Comparison of ENCODE assay signal across 9 cellular contexts in the genomic region with DNA sequence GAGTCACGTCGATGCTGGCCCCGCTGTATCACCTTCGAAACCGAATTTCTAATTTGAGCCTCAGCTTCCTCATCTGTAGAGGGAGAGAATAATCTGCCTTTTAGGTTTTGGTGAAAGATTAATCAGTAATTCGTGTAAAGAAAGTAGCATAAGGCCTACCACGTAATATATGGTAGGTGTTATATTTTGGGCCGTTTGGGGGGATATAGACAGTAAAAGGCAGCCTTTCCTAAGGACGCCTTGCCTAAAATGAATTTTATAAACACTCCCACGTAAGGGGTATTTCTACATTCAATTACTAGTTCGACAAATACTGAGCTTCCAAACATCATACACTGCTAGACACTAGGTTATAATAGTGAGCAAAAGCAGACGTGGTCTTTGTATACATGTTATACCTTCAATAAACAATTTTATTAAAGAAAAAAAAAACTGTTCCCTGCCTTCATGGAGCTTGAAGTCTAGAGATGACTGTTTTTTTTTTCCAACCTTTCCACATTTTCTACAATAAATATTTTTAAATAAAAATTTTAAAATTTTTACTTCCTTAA. TPM values are rescaled to one million over a fixed set of nuclear protein-coding genes. Genes with fewer than 3 reads are reported as not detected.
DNase-seq lines count a peak whose midpoint lies in the region; ATAC-seq and TF ChIP-seq lines count a peak whose summit lies in the region.
"Had no signal": no experiment of that assay in that cellular context is flagged by ENCODE, and none has a peak within 500 bp of the region (broad histone marks: within the 10 kb centered on the region; RNA-seq: fewer than 3 reads in every experiment).

No MANE protein-coding gene starts in this region.

- no peak for ATAC-seq in GM21723 (IDR thresholded peaks at IDR 0.05; ENCODE audit: unreplicated experiment)

- peaks cover 37% of the 10 kb centered on the region for H3K79me2 ChIP-seq in OCI-LY7 (ENCODE audit: insufficient read depth, low read depth, low read length)
- peaks cover 5% of the 10 kb centered on the region for H3K79me2 ChIP-seq in trophoblast cell (ENCODE audit: control insufficient read depth, insufficient read depth, low read length, poor library complexity)

- DNase-seq in GM06990 (ENCODE audit: extremely low read depth, insufficient read length) (no peak), OCI-LY7 (ENCODE audit: low spot score) (no peak), epithelial cell of proximal tubule (ENCODE audit: low read depth) (no peak), trophoblast cell (no peak), amniotic stem cell (lab: John Stamatoyannopoulos, UW) (no peak), anterior cingulate cortex (lab: John Stamatoyannopoulos, UW) (no peak)
- DNase-seq in activated CD8-positive, alpha-beta memory T cell treated with anti-CD3 and anti-CD28 coated beads, Interleukin-2, amount 50 U/mL, for 4 hours: no peak

- peak overlapping the region; percentile 92 for H2BK120ac ChIP-seq in trophoblast cell (ENCODE audit: insufficient read depth, low read length, poor library complexity)

- TF ChIP-seq CTCF in GM06990 (IDR thresholded peaks at IDR 0.05; ENCODE audit: insufficient read depth, low read length, poor library complexity, severe bottlenecking) (no peak), OCI-LY7 (conservative IDR thresholded peaks at IDR 0.05; ENCODE audit: low read length) (no peak), epithelial cell of proximal tubule (conservative IDR thresholded peaks at IDR 0.05; ENCODE audit: low read depth, low read length) (no peak)

- H2BK12ac ChIP-seq in trophoblast cell (ENCODE audit: low read length): no peak overlapping the region

- H2AFZ ChIP-seq in OCI-LY7 (ENCODE audit: low read length) (peak overlapping the region; percentile 92; the same call in 1 of the 2 replicates), trophoblast cell (ENCODE audit: insufficient read depth, low read length, poor library complexity) (peak overlapping the region; percentile 99)

- peak overlapping the region; percentile 92 for H2AK5ac ChIP-seq in trophoblast cell (ENCODE audit: low read length)

- no CpG with 5 or more reads among the region's 12 CpGs for WGBS in trophoblast cell (ENCODE audit: extremely low coverage, insufficient coverage, insufficient read length)

- H3K36me3 ChIP-seq in GM06990 (ENCODE audit: control insufficient read depth, insufficient read depth, low read length) (peaks cover 10% of the 10 kb centered on the region), OCI-LY7 (ENCODE audit: insufficient read depth, low read length) (peaks cover 37% of the 10 kb centered on the region), trophoblast cell (ENCODE audit: control insufficient read depth in 1 of 2, insufficient read depth in 2 of 2, low read length in 2 of 2) (peaks cover 6 to 12% of the 10 kb centered on the region in 2 experiments)

- no peaks in the 10 kb centered on the region for H4K20me1 ChIP-seq in OCI-LY7 (ENCODE audit: insufficient read depth, low read length)

- peak overlapping the region; percentile 94 for H3K14ac ChIP-seq in trophoblast cell (ENCODE audit: low read length)

- peak overlapping the region; percentile 95 for H3K18ac ChIP-seq in trophoblast cell (ENCODE audit: low read length)

- TSS peak; percentile 75 for BruUV-seq in OCI-LY7 (replicated peaks; lab: Mats Ljungman, UMichigan)

- peak overlapping the region; percentile 96 for H3K9ac ChIP-seq in trophoblast cell (ENCODE audit: low read length)

- peaks cover 5% of the 10 kb centered on the region for H3K79me1 ChIP-seq in trophoblast cell (ENCODE audit: low read length)

- H3K4me3 ChIP-seq in GM06990 (replicated peaks; ENCODE audit: low read depth, low read length) (peak overlapping the region; percentile 100), OCI-LY7 (ENCODE audit: low read depth, low read length, poor library complexity, severe bottlenecking) (peak overlapping the region; percentile 95), epithelial cell of proximal tubule (ENCODE audit: low read depth, low read length) (peak overlapping the region; percentile 95), trophoblast cell (ENCODE audit: low read depth, low read length) (peak overlapping the region; percentile 96)

- CTCF ChIA-PET in OCI-LY7 (lab: Charles Lee; ENCODE audit: unreplicated experiment): no interaction called here

- H3K27me3 ChIP-seq in GM06990 (replicated peaks; ENCODE audit: control insufficient read depth, insufficient read depth, low read length) (no peaks in the 10 kb centered on the region), trophoblast cell (ENCODE audit: insufficient read depth, low read length) (no peaks in the 10 kb centered on the region)

- no peaks in the 10 kb centered on the region for H3K9me3 ChIP-seq in OCI-LY7 (ENCODE audit: low read length)
- no peaks in the 10 kb centered on the region for H3K9me3 ChIP-seq in trophoblast cell (ENCODE audit: insufficient read depth, low read depth, low read length)

- peak overlapping the region; percentile 99 for H4K8ac ChIP-seq in trophoblast cell (ENCODE audit: low read depth, low read length)

- peaks cover 11% of the 10 kb centered on the region for H3K4me1 ChIP-seq in OCI-LY7 (ENCODE audit: insufficient read depth, low read length, poor library complexity, severe bottlenecking)
- H3K4me1 ChIP-seq in trophoblast cell (ENCODE audit: control insufficient read depth in 1 of 2, insufficient read depth in 2 of 2, low read length in 2 of 2): no peaks in the 10 kb centered on the region

- H2BK5ac ChIP-seq in trophoblast cell (ENCODE audit: low read depth, low read length, poor library complexity): peak overlapping the region; percentile 95

- no peaks in the 10 kb centered on the region for H3K9me2 ChIP-seq in OCI-LY7 (ENCODE audit: insufficient read depth, low read length)

- peak overlapping the region; percentile 96 for H4K12ac ChIP-seq in trophoblast cell (ENCODE audit: low read depth, low read length)

- H3K4me2 ChIP-seq in OCI-LY7 (ENCODE audit: low read length): peak overlapping the region; percentile 67
- H3K4me2 ChIP-seq in trophoblast cell (ENCODE audit: low read length): peak overlapping the region; percentile 72

- POLR2A ChIA-PET in OCI-LY7 (lab: Charles Lee): interaction anchor here (0.7 to 3.2 kb wide), 10 partner anchors 11 to 1796 kb away, joined by 3 to 17 read pairs (median 3); partner anchors contain the start of genes ARPC4, CIDEC and CRELD1

- peak overlapping the region; percentile 95 for H3K4ac ChIP-seq in trophoblast cell (ENCODE audit: low read depth, low read length)

- H3K27ac ChIP-seq in OCI-LY7 (ENCODE audit: low read depth, low read length, poor library complexity, severe bottlenecking): peak overlapping the region; percentile 60
- H3K27ac ChIP-seq in trophoblast cell (ENCODE audit: low read depth, low read length): no peak overlapping the region

- intact Hi-C loops in OCI-LY7 (cut with micrococcal nuclease; ENCODE audit: unreplicated experiment): loop anchor here (2.0 kb wide), 1 partner anchor 40 kb away; no protein-coding TSS in a partner anchor

- no peak overlapping the region for H3K23ac ChIP-seq in trophoblast cell (ENCODE audit: low read length)

- H4K91ac ChIP-seq in trophoblast cell (ENCODE audit: low read depth, low read length): peak overlapping the region; percentile 95

RNA-seq across cellular contexts. Expression of gene JAGN1, which starts 0.7 kb away (rescaled TPM):
- total RNA-seq in OCI-LY7 (2014; rRNA removed; shearing (Covaris generic)): 20.4 and 21.0 TPM in 2 replicates
- 29.5 and 32.1 TPM in 2 replicates for total RNA-seq in OCI-LY7 (2022)
- total RNA-seq in epithelial cell of proximal tubule: 27.8 and 39.1 TPM in 2 replicates
- polyA plus RNA-seq in trophoblast cell (2013): 19.5 and 20.3 TPM in 2 replicates

RNA-seq across cellular contexts. Expression of gene CIDEC, which starts 11.1 kb away (rescaled TPM):
- total RNA-seq in OCI-LY7 (2014; rRNA removed; shearing (Covaris generic)): not detected in 2 replicates
- total RNA-seq in OCI-LY7 (2022) (not detected in 2 replicates), epithelial cell of proximal tubule (not detected in 2 replicates)
- polyA plus RNA-seq in trophoblast cell (2013): 0.11 TPM in 2 replicates
- total RNA-seq: dermis microvascular lymphatic vessel endothelial cell had no signal

RNA-seq across cellular contexts. Expression of gene IL17RE, which starts 11.5 kb away (rescaled TPM):
- 0.06 TPM in 1 of 2 replicates, not detected in the other for total RNA-seq in OCI-LY7 (2014; rRNA removed; shearing (Covaris generic))
- total RNA-seq in OCI-LY7 (2022): 0.53 and 1.1 TPM in 2 replicates
- 4.1 and 4.8 TPM in 2 replicates for total RNA-seq in epithelial cell of proximal tubule
- 5.2 and 5.9 TPM in 2 replicates for polyA plus RNA-seq in trophoblast cell (2013)

RNA-seq across cellular contexts. Expression of gene IL17RC, which starts 25.8 kb away (rescaled TPM):
- 0.73 TPM in 1 of 2 replicates, not detected in the other for total RNA-seq in OCI-LY7 (2014; rRNA removed; shearing (Covaris generic))
- 0.23 TPM in 1 of 2 replicates, not detected in the other for total RNA-seq in OCI-LY7 (2022)
- total RNA-seq in epithelial cell of proximal tubule: 33.2 and 35.3 TPM in 2 replicates
- polyA plus RNA-seq in trophoblast cell (2013): 14.2 and 15.0 TPM in 2 replicates

RNA-seq across cellular contexts. Expression of gene CRELD1, which starts 42.5 kb away (rescaled TPM):
- total RNA-seq in OCI-LY7 (2014; rRNA removed; shearing (Covaris generic)): 23.4 and 28.6 TPM in 2 replicates
- total RNA-seq in OCI-LY7 (2022) (20.9 and 21.6 TPM in 2 replicates), epithelial cell of proximal tubule (20.5 and 36.6 TPM in 2 replicates)
- 12.6 and 13.0 TPM in 2 replicates for polyA plus RNA-seq in trophoblast cell (2013)
